In the genomic region with DNA sequence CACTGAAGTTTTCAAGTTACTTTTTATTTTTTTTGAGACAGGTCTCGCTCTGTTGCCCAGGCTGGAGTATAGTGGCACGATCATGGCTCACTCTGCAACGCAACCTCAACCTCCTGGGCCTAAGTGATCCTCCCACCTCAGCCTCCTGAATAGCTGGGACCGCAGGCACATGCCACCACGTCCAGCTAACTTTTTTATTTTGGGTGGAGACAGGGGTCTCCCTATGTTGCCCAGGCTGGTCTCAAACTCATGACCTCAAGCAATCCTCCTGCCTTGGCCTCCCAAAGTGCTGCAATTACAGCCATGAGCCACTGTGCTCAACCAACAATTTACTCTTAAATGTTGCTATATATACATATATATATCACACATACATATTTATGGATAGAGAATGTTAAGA, we compare ENCODE assay signal across 9 cellular contexts. TPM values are rescaled to one million over a fixed set of nuclear protein-coding genes. Genes with fewer than 3 reads are reported as not detected.
DNase-seq lines count a peak whose midpoint lies in the region; ATAC-seq and TF ChIP-seq lines count a peak whose summit lies in the region.
"Had no signal": no experiment of that assay in that cellular context is flagged by ENCODE, and none has a peak within 500 bp of the region (broad histone marks: within the 10 kb centered on the region; RNA-seq: fewer than 3 reads in every experiment).

No MANE protein-coding gene starts in this region.

- H3K27me3 ChIP-seq in CD4-positive, CD25-positive, alpha-beta regulatory T cell (ENCODE audit: control insufficient read depth, insufficient read depth, low read length), result no peaks in the 10 kb centered on the region
- no peaks in the 10 kb centered on the region for H3K27me3 ChIP-seq in PC-3 (ENCODE audit: low read length)
- no peaks in the 10 kb centered on the region for H3K27me3 ChIP-seq in esophagus (ENCODE audit: control insufficient read depth in 1 of 2, insufficient read depth in 2 of 2, low read length in 2 of 2)
- no peaks in the 10 kb centered on the region for H3K27me3 ChIP-seq in gastrocnemius medialis

- peaks cover 0 to 8% (median 3%) of the 10 kb centered on the region in 7 donors for H3K9me3 Mint-ChIP-seq in CD4-positive, CD25-positive, alpha-beta regulatory T cell

- H3K4me1 ChIP-seq in CD4-positive, CD25-positive, alpha-beta regulatory T cell (ENCODE audit: control insufficient read depth, insufficient read depth, low read length, poor library complexity, severe bottlenecking), result peaks cover 53% of the 10 kb centered on the region
- H3K4me1 ChIP-seq in PC-3 (ENCODE audit: insufficient read depth, low read length), result peaks cover 49% of the 10 kb centered on the region
- H3K4me1 ChIP-seq in esophagus (ENCODE audit: control insufficient read depth in 2 of 2, insufficient read depth in 2 of 2, low read length in 1 of 2), result peaks cover 0 to 12% of the 10 kb centered on the region in 2 donors
- peaks cover 16 to 62% of the 10 kb centered on the region in 2 donors for H3K4me1 ChIP-seq in gastrocnemius medialis

- H2AFZ ChIP-seq in PC-3 (ENCODE audit: low read length), result no peak overlapping the region

- H3K36me3 Mint-ChIP-seq in CD4-positive, CD25-positive, alpha-beta regulatory T cell, result peaks cover 4% of the 10 kb centered on the region

- CTCF ChIA-PET in PC-3 (lab: Charles Lee), result interaction anchor here (2.3 kb wide), 1 partner anchor 59 kb away, joined by 12 read pairs; no protein-coding TSS in a partner anchor

- H3K9me3 ChIP-seq in CD4-positive, CD25-positive, alpha-beta regulatory T cell (ENCODE audit: control insufficient read depth in 2 of 2, low read length in 2 of 2), result peaks cover 2 to 5% of the 10 kb centered on the region in 2 experiments
- H3K9me3 ChIP-seq in PC-3 (ENCODE audit: low read length) (peaks cover 6% of the 10 kb centered on the region), esophagus (ENCODE audit: control insufficient read depth in 2 of 2, insufficient read depth in 1 of 2, low read depth in 1 of 2, low read length in 1 of 2) (no peaks in the 10 kb centered on the region), gastrocnemius medialis (no peaks in the 10 kb centered on the region)

- no peaks in the 10 kb centered on the region for H4K20me1 ChIP-seq in PC-3 (ENCODE audit: low read length)

- WGBS in esophagus, 2 donors, result 90 to 91% methylated on average over 5 of the region's 5 CpGs

- no peaks in the 10 kb centered on the region for H3K36me3 ChIP-seq in CD4-positive, CD25-positive, alpha-beta regulatory T cell (ENCODE audit: control insufficient read depth, insufficient read depth, low read length)
- H3K36me3 ChIP-seq in PC-3 (ENCODE audit: low read depth, low read length) (peaks cover 5% of the 10 kb centered on the region; the same call in 1 of the 2 replicates), esophagus (ENCODE audit: control insufficient read depth in 2 of 2, insufficient read depth in 2 of 2, low read length in 1 of 2) (no peaks in the 10 kb centered on the region), gastrocnemius medialis (no peaks in the 10 kb centered on the region)

- peak overlapping the region; percentile 86 for H3K27ac ChIP-seq in CD4-positive, CD25-positive, alpha-beta regulatory T cell (ENCODE audit: insufficient read depth, low read length, poor library complexity, severe bottlenecking)
- H3K27ac ChIP-seq in PC-3 (ENCODE audit: low read length), result peak overlapping the region; percentile 89
- H3K27ac ChIP-seq in esophagus (ENCODE audit: low read depth in 2 of 2, low read length in 1 of 2), result peak overlapping the region; percentile 98
- peak overlapping the region; percentile 83 to 90 (median 88) for H3K27ac ChIP-seq in gastrocnemius medialis

- H3K4me3 ChIP-seq in CD4-positive, CD25-positive, alpha-beta regulatory T cell (ENCODE audit: low read depth, low read length), result no peak overlapping the region
- no peak overlapping the region for H3K4me3 ChIP-seq in PC-3 (ENCODE audit: low read length)
- H3K4me3 ChIP-seq in esophagus (ENCODE audit: low read depth in 1 of 2, low read length in 2 of 2), result no peak overlapping the region
- no peak overlapping the region for H3K4me3 ChIP-seq in gastrocnemius medialis

- H3K4me2 ChIP-seq in PC-3 (ENCODE audit: low read length), result peak overlapping the region; percentile 77

- H3F3A ChIP-seq in PC-3 (ENCODE audit: low read length, unreplicated experiment), result peaks cover 20% of the 10 kb centered on the region

- ATAC-seq in CD4-positive, CD25-positive, alpha-beta regulatory T cell (ENCODE audit: low read depth in 2 of 2), result no peak
- ATAC-seq in PC-3, result no peak
- ATAC-seq in gastrocnemius medialis, result no peak

- no peak for TF ChIP-seq CTCF in PC-3 (conservative IDR thresholded peaks at IDR 0.05; ENCODE audit: low read depth, low read length)
- no peak for TF ChIP-seq CTCF in gastrocnemius medialis (IDR thresholded peaks at IDR 0.05 in 4 of 5, conservative IDR thresholded peaks at IDR 0.05 in 1 of 5)

- no peak for TF ChIP-seq POLR2A in gastrocnemius medialis (IDR thresholded peaks at IDR 0.05)

- no peak for DNase-seq in CD4-positive, CD25-positive, alpha-beta regulatory T cell
- no peak for DNase-seq in PC-3
- no peak for DNase-seq in gastrocnemius medialis
- DNase-seq in medulla oblongata (ENCODE audit: extremely low spot score), result no peak
- DNase-seq in activated T-cell treated with anti-CD3 and anti-CD28 coated beads, Interleukin-2, amount 50 U/mL, for 1 hour, result no peak
- DNase-seq in NCI-H69 (lab: John Stamatoyannopoulos, UW), result no peak
- DNase-seq in activated naive CD4-positive, alpha-beta T cell (lab: John Stamatoyannopoulos, UW), result no peak
- DNase-seq: DND-41 had no signal

- H3K9me2 ChIP-seq in PC-3 (replicated peaks; ENCODE audit: low read length), result no peaks in the 10 kb centered on the region

- H3K9ac ChIP-seq in PC-3 (ENCODE audit: low read length), result peak overlapping the region; percentile 9; the same call in 1 of the 2 replicates

- peak overlapping the region; percentile 98 to 99 (median 98) for H3K27ac Mint-ChIP-seq in CD4-positive, CD25-positive, alpha-beta regulatory T cell

- POLR2A ChIA-PET in PC-3 (lab: Charles Lee; ENCODE audit: unreplicated experiment), result interaction anchor here (1.1 to 2.8 kb wide), 3 partner anchors 26 to 30 kb away, joined by 5 to 45 read pairs (median 8); a partner anchor contains a TSS

- no peaks in the 10 kb centered on the region for H3K27me3 Mint-ChIP-seq in CD4-positive, CD25-positive, alpha-beta regulatory T cell

- in situ Hi-C loops in gastrocnemius medialis (cut with MboI; ENCODE audit: low sequenced_read_pairs in 4 of 4), result no loop called here

- intact Hi-C loops in PC-3 (cut with micrococcal nuclease) (loop anchor here (1.0 kb wide), 2 partner anchors 26 to 60 kb away; no protein-coding TSS in a partner anchor), gastrocnemius medialis (cut with DNase I; ENCODE audit: low total_unique reads) (loop anchor here (2.0 kb wide), 1 partner anchor 27 kb away; a partner anchor contains a TSS)

- peaks cover 38 to 77% (median 61%) of the 10 kb centered on the region in 4 donors for H3K4me1 Mint-ChIP-seq in CD4-positive, CD25-positive, alpha-beta regulatory T cell

- H3K4me3 Mint-ChIP-seq in CD4-positive, CD25-positive, alpha-beta regulatory T cell, result peak overlapping the region in 1 of 4 donors; percentile 81

- H3K79me2 ChIP-seq in PC-3 (ENCODE audit: low read length), result no peaks in the 10 kb centered on the region

- no TSS peak for BruUV-seq in PC-3 (replicated peaks; lab: Mats Ljungman, UMichigan)

RNA-seq across cellular contexts. Expression of a gene that starts 27.4 kb away (rescaled TPM):
- total RNA-seq in CD4-positive, CD25-positive, alpha-beta regulatory T cell, result 58.6 TPM
- polyA plus RNA-seq in CD4-positive, CD25-positive, alpha-beta regulatory T cell, result 100 to 1,000 TPM; 163 to 313 (median 194) TPM
- total RNA-seq in PC-3 (2014; rRNA removed) (317 and 333 TPM in 2 replicates), gastrocnemius medialis (100 to 1,000 TPM in 1 of 4 donors, 10 to 100 TPM in 3; 68.0 to 124 (median 80.6) TPM)
- polyA plus RNA-seq in esophagus, result 100 to 1,000 TPM; 412 to 630 TPM

RNA-seq across cellular contexts. Expression of a gene that starts 50.3 kb away (rescaled TPM):
- total RNA-seq in CD4-positive, CD25-positive, alpha-beta regulatory T cell, result 193 TPM
- polyA plus RNA-seq in CD4-positive, CD25-positive, alpha-beta regulatory T cell, result 100 to 1,000 TPM in 2 of 4 donors, 10 to 100 TPM in 2; 97.1 to 129 (median 101) TPM
- total RNA-seq in PC-3 (2014; rRNA removed), result 73.9 and 75.9 TPM in 2 replicates
- 10 to 100 TPM; 25.4 to 35.8 TPM for polyA plus RNA-seq in esophagus
- 10 to 100 TPM; 49.9 to 91.4 (median 68.0) TPM for total RNA-seq in gastrocnemius medialis
